Comparison of ENCODE assay signal across 8 cellular contexts in genomic region chr1:1788646-1789431, GRCh38.
A peak's percentile ranks its signal among the peaks of the same experiment; 100 is the strongest.
DNase-seq lines count a peak whose midpoint lies in the region; ATAC-seq and TF ChIP-seq lines count a peak whose summit lies in the region.

No MANE protein-coding gene starts in this region.

- TF ChIP-seq CTCF in AG09319 (IDR thresholded peaks at IDR 0.05; ENCODE audit: low read depth, low read length) (peak; percentile 34), GM12875 (IDR thresholded peaks at IDR 0.05; ENCODE audit: borderline replicate concordance, insufficient read depth, low read depth, low read length) (peak; percentile 37; the same call in 1 of the 2 replicates)

- no peak for ATAC-seq in GM19395 (IDR thresholded peaks at IDR 0.05; ENCODE audit: unreplicated experiment)

- no peak for DNase-seq in AG09319 (ENCODE audit: extremely low read depth, low read depth)
- peak; percentile 29 for DNase-seq in UCSD-AML1 (lab: John Stamatoyannopoulos, UW; ENCODE audit: unreplicated experiment)
- DNase-seq in islet precursor cell, result peak; percentile 71
- DNase-seq in activated gamma-delta T cell (lab: John Stamatoyannopoulos, UW), result no peak
- DNase-seq in NCI-H1436 (lab: John Stamatoyannopoulos, UW), result no peak
- no peak for DNase-seq in NCI-H2029 treated with DMSO at 0.1 percent for 48 hours (lab: John Stamatoyannopoulos, UW)

- H3K4me3 ChIP-seq in GM12875 (ENCODE audit: low read depth, low read length), result no peak overlapping the region

Comparison
In these comparisons a context has a peak if more than half of its experiments do, and no peak if none do; other contexts are left out.
1. DNase-seq: peak in UCSD-AML1 (single experiment) and islet precursor cell (single experiment); none in AG09319 (single experiment), activated gamma-delta T cell (single experiment), NCI-H1436 (single experiment) and NCI-H2029 treated with DMSO at 0.1 percent for 48 hours (single experiment).